ENCODE assay signal across 1 cellular context in the genomic region with DNA sequence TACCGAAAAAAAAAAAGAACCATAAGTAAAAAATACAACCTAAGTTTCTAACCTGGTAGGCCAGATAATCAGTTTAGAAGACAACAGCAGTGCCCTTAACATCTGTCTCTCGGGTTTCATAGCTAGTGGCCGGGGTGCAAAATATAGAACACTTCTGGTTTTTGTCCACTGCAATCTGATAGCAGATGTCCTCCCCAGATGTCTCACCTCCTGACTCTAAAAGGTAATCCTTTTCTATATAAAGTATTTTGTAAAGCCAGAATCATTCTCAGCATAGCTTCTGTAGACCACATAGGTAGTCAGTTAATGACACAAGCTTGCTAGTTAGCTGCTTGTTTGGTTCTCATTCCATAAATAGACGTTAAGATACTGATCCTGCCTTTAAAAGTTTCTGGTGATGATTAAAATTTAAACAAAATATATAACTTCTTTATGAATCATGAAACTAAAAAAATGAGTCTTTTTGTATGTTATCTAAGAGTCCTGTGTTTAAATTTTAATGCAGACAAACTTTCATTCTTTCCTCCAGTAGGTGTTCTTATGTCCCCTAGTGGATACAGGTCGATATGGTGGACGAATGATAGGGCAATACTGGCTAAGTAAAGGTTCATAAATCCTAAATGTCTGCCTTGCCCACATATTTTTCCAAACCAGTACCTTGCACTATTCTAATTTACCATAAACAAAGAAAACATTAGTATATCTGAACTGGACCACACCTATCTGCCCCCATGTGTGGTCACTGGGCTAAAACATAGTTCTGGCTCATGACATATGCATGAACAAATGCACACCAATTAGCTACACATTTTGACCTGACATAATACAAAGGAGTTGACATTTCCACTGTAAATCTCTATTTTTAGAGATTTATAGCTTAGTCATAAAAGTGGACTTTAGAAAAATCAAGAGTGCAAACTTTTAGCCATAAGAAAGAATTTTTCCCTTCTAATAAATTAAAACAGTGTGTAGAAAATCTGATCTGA.
TF ChIP-seq lines count a peak whose summit lies in the region.

No MANE protein-coding gene starts in this region.

TF ChIP-seq in WTC11, 78 proteins besides CTCF, POLR2A, EP300 and RAD21 (continued from another document):
- TF ChIP-seq, protein P1, sequence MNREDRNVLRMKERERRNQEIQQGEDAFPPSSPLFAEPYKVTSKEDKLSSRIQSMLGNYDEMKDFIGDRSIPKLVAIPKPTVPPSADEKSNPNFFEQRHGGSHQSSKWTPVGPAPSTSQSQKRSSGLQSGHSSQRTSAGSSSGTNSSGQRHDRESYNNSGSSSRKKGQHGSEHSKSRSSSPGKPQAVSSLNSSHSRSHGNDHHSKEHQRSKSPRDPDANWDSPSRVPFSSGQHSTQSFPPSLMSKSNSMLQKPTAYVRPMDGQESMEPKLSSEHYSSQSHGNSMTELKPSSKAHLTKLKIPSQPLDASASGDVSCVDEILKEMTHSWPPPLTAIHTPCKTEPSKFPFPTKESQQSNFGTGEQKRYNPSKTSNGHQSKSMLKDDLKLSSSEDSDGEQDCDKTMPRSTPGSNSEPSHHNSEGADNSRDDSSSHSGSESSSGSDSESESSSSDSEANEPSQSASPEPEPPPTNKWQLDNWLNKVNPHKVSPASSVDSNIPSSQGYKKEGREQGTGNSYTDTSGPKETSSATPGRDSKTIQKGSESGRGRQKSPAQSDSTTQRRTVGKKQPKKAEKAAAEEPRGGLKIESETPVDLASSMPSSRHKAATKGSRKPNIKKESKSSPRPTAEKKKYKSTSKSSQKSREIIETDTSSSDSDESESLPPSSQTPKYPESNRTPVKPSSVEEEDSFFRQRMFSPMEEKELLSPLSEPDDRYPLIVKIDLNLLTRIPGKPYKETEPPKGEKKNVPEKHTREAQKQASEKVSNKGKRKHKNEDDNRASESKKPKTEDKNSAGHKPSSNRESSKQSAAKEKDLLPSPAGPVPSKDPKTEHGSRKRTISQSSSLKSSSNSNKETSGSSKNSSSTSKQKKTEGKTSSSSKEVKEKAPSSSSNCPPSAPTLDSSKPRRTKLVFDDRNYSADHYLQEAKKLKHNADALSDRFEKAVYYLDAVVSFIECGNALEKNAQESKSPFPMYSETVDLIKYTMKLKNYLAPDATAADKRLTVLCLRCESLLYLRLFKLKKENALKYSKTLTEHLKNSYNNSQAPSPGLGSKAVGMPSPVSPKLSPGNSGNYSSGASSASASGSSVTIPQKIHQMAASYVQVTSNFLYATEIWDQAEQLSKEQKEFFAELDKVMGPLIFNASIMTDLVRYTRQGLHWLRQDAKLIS (CRISPR knock-in tag; IDR thresholded peaks at IDR 0.05; ENCODE audit: borderline replicate concordance): no peak
- TF ChIP-seq, protein P2, sequence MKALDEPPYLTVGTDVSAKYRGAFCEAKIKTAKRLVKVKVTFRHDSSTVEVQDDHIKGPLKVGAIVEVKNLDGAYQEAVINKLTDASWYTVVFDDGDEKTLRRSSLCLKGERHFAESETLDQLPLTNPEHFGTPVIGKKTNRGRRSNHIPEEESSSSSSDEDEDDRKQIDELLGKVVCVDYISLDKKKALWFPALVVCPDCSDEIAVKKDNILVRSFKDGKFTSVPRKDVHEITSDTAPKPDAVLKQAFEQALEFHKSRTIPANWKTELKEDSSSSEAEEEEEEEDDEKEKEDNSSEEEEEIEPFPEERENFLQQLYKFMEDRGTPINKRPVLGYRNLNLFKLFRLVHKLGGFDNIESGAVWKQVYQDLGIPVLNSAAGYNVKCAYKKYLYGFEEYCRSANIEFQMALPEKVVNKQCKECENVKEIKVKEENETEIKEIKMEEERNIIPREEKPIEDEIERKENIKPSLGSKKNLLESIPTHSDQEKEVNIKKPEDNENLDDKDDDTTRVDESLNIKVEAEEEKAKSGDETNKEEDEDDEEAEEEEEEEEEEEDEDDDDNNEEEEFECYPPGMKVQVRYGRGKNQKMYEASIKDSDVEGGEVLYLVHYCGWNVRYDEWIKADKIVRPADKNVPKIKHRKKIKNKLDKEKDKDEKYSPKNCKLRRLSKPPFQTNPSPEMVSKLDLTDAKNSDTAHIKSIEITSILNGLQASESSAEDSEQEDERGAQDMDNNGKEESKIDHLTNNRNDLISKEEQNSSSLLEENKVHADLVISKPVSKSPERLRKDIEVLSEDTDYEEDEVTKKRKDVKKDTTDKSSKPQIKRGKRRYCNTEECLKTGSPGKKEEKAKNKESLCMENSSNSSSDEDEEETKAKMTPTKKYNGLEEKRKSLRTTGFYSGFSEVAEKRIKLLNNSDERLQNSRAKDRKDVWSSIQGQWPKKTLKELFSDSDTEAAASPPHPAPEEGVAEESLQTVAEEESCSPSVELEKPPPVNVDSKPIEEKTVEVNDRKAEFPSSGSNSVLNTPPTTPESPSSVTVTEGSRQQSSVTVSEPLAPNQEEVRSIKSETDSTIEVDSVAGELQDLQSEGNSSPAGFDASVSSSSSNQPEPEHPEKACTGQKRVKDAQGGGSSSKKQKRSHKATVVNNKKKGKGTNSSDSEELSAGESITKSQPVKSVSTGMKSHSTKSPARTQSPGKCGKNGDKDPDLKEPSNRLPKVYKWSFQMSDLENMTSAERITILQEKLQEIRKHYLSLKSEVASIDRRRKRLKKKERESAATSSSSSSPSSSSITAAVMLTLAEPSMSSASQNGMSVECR (CRISPR knock-in tag; IDR thresholded peaks at IDR 0.05; ENCODE audit: borderline replicate concordance): no peak
- TF ChIP-seq, protein P3, sequence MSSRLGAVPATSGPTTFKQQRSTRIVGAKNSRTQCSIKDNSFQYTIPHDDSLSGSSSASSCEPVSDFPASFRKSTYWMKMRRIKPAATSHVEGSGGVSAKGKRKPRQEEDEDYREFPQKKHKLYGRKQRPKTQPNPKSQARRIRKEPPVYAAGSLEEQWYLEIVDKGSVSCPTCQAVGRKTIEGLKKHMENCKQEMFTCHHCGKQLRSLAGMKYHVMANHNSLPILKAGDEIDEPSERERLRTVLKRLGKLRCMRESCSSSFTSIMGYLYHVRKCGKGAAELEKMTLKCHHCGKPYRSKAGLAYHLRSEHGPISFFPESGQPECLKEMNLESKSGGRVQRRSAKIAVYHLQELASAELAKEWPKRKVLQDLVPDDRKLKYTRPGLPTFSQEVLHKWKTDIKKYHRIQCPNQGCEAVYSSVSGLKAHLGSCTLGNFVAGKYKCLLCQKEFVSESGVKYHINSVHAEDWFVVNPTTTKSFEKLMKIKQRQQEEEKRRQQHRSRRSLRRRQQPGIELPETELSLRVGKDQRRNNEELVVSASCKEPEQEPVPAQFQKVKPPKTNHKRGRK (CRISPR knock-in tag; IDR thresholded peaks at IDR 0.05; ENCODE audit: borderline replicate concordance): no peak
- TF ChIP-seq, protein P4, sequence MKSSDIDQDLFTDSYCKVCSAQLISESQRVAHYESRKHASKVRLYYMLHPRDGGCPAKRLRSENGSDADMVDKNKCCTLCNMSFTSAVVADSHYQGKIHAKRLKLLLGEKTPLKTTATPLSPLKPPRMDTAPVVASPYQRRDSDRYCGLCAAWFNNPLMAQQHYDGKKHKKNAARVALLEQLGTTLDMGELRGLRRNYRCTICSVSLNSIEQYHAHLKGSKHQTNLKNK (CRISPR knock-in tag; IDR thresholded peaks at IDR 0.05): no peak
- TF ChIP-seq ELF4 (CRISPR knock-in tag; IDR thresholded peaks at IDR 0.05; ENCODE audit: low read depth) (no peak), KAT7 (CRISPR knock-in tag; IDR thresholded peaks at IDR 0.05; ENCODE audit: borderline replicate concordance) (no peak), TCF7 (CRISPR knock-in tag; IDR thresholded peaks at IDR 0.05; ENCODE audit: low read depth) (no peak), MYBL2 (CRISPR knock-in tag; IDR thresholded peaks at IDR 0.05) (no peak), ZBTB21 (CRISPR knock-in tag; IDR thresholded peaks at IDR 0.05; ENCODE audit: borderline replicate concordance) (no peak), FOXJ3 (CRISPR knock-in tag; IDR thresholded peaks at IDR 0.05; ENCODE audit: borderline replicate concordance) (no peak)
- TF ChIP-seq, protein P5, sequence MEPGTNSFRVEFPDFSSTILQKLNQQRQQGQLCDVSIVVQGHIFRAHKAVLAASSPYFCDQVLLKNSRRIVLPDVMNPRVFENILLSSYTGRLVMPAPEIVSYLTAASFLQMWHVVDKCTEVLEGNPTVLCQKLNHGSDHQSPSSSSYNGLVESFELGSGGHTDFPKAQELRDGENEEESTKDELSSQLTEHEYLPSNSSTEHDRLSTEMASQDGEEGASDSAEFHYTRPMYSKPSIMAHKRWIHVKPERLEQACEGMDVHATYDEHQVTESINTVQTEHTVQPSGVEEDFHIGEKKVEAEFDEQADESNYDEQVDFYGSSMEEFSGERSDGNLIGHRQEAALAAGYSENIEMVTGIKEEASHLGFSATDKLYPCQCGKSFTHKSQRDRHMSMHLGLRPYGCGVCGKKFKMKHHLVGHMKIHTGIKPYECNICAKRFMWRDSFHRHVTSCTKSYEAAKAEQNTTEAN (CRISPR knock-in tag; IDR thresholded peaks at IDR 0.05): no peak
- TF ChIP-seq, protein P6, sequence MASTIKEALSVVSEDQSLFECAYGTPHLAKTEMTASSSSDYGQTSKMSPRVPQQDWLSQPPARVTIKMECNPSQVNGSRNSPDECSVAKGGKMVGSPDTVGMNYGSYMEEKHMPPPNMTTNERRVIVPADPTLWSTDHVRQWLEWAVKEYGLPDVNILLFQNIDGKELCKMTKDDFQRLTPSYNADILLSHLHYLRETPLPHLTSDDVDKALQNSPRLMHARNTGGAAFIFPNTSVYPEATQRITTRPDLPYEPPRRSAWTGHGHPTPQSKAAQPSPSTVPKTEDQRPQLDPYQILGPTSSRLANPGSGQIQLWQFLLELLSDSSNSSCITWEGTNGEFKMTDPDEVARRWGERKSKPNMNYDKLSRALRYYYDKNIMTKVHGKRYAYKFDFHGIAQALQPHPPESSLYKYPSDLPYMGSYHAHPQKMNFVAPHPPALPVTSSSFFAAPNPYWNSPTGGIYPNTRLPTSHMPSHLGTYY (CRISPR knock-in tag; IDR thresholded peaks at IDR 0.05): no peak
- TF ChIP-seq, protein P7, sequence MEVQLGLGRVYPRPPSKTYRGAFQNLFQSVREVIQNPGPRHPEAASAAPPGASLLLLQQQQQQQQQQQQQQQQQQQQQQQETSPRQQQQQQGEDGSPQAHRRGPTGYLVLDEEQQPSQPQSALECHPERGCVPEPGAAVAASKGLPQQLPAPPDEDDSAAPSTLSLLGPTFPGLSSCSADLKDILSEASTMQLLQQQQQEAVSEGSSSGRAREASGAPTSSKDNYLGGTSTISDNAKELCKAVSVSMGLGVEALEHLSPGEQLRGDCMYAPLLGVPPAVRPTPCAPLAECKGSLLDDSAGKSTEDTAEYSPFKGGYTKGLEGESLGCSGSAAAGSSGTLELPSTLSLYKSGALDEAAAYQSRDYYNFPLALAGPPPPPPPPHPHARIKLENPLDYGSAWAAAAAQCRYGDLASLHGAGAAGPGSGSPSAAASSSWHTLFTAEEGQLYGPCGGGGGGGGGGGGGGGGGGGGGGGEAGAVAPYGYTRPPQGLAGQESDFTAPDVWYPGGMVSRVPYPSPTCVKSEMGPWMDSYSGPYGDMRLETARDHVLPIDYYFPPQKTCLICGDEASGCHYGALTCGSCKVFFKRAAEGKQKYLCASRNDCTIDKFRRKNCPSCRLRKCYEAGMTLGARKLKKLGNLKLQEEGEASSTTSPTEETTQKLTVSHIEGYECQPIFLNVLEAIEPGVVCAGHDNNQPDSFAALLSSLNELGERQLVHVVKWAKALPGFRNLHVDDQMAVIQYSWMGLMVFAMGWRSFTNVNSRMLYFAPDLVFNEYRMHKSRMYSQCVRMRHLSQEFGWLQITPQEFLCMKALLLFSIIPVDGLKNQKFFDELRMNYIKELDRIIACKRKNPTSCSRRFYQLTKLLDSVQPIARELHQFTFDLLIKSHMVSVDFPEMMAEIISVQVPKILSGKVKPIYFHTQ (CRISPR knock-in tag; IDR thresholded peaks at IDR 0.05): no peak
- TF ChIP-seq, protein P8, sequence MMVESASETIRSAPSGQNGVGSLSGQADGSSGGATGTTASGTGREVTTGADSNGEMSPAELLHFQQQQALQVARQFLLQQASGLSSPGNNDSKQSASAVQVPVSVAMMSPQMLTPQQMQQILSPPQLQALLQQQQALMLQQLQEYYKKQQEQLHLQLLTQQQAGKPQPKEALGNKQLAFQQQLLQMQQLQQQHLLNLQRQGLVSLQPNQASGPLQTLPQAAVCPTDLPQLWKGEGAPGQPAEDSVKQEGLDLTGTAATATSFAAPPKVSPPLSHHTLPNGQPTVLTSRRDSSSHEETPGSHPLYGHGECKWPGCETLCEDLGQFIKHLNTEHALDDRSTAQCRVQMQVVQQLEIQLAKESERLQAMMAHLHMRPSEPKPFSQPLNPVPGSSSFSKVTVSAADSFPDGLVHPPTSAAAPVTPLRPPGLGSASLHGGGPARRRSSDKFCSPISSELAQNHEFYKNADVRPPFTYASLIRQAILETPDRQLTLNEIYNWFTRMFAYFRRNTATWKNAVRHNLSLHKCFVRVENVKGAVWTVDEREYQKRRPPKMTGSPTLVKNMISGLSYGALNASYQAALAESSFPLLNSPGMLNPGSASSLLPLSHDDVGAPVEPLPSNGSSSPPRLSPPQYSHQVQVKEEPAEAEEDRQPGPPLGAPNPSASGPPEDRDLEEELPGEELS (CRISPR knock-in tag; IDR thresholded peaks at IDR 0.05): no peak
- TF ChIP-seq, protein P9, sequence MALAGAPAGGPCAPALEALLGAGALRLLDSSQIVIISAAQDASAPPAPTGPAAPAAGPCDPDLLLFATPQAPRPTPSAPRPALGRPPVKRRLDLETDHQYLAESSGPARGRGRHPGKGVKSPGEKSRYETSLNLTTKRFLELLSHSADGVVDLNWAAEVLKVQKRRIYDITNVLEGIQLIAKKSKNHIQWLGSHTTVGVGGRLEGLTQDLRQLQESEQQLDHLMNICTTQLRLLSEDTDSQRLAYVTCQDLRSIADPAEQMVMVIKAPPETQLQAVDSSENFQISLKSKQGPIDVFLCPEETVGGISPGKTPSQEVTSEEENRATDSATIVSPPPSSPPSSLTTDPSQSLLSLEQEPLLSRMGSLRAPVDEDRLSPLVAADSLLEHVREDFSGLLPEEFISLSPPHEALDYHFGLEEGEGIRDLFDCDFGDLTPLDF (CRISPR knock-in tag; IDR thresholded peaks at IDR 0.05): no peak
TF ChIP-seq in WTC11: peak in this region for 0.
